ENCODE assay signal across 1 cellular context in genomic region chr9:137671721-137672120, GRCh38.
TF ChIP-seq lines count a peak whose summit lies in the region.

No MANE protein-coding gene starts in this region.

TF ChIP-seq in K562, 482 proteins besides CTCF, POLR2A, EP300 and RAD21:
- no peak for TF ChIP-seq FOXP4 (CRISPR knock-in tag; IDR thresholded peaks at IDR 0.05; ENCODE audit: borderline replicate concordance)
- no peak for TF ChIP-seq ETS2 (tag; IDR thresholded peaks at IDR 0.05; ENCODE audit: borderline replicate concordance, poor library complexity, severe bottlenecking)
- TF ChIP-seq ZNF785 (CRISPR knock-in tag; IDR thresholded peaks at IDR 0.05) = no peak
- TF ChIP-seq ZMIZ1 (IDR thresholded peaks at IDR 0.05; ENCODE audit: low read depth in 2 of 2, low read length in 2 of 2) = no peak
- no peak for TF ChIP-seq ZNF318 (IDR thresholded peaks at IDR 0.05; ENCODE audit: borderline replicate concordance in 1 of 2, low read depth in 1 of 2)
- no peak for TF ChIP-seq HNRNPLL (IDR thresholded peaks at IDR 0.05; ENCODE audit: low read depth, low read length, poor library complexity, severe bottlenecking)
- no peak for TF ChIP-seq ZNF444 (CRISPR knock-in tag; IDR thresholded peaks at IDR 0.05)
- no peak for TF ChIP-seq ZNF75A (CRISPR knock-in tag; IDR thresholded peaks at IDR 0.05)
- TF ChIP-seq ARID4B (CRISPR knock-in tag; IDR thresholded peaks at IDR 0.05) = no peak
- TF ChIP-seq HMG20A (CRISPR knock-in tag; conservative IDR thresholded peaks at IDR 0.05) = no peak
TF ChIP-seq in K562: peak in this region for 0.
